In genomic region chrX:70132244-70132643, GRCh38 we compare ENCODE assay signal across 10 cellular contexts. TPM values are rescaled to one million over a fixed set of nuclear protein-coding genes. Genes with fewer than 3 reads are reported as not detected.
DNase-seq lines count a peak whose midpoint lies in the region; ATAC-seq, FAIRE-seq and TF ChIP-seq lines count a peak whose summit lies in the region.
"Had no signal": no experiment of that assay in that cellular context is flagged by ENCODE, and none has a peak within 500 bp of the region (broad histone marks: within the 10 kb centered on the region; RNA-seq: fewer than 3 reads in every experiment).

No MANE protein-coding gene starts in this region.

- intact Hi-C loops in A673 (cut with micrococcal nuclease; ENCODE audit: unreplicated experiment), result no loop called here
- intact Hi-C loops in OCI-LY7 (cut with micrococcal nuclease; ENCODE audit: unreplicated experiment), result loop anchor here (2.0 to 5.0 kb wide), 3 partner anchors 99 to 627 kb away; partner anchors contain the start of genes EDA and NALF2

- H3K36me3 ChIP-seq in A673 (ENCODE audit: insufficient read depth, low read length, poor library complexity, severe bottlenecking) (peaks cover 2% of the 10 kb centered on the region), DND-41 (ENCODE audit: insufficient read depth, low read length) (peaks cover 16% of the 10 kb centered on the region), OCI-LY7 (ENCODE audit: insufficient read depth, low read length) (peaks cover 23% of the 10 kb centered on the region), endodermal cell (ENCODE audit: control insufficient read depth, insufficient read depth, low read length) (peaks cover 22% of the 10 kb centered on the region), small intestine (ENCODE audit: control insufficient read depth in 2 of 2, insufficient read depth in 2 of 2, low read length in 2 of 2) (no peaks in the 10 kb centered on the region)

- 0 out of 2 replicates have a peak, but pooled peaks have one; percentile 7 for TF ChIP-seq CTCF in A673 (conservative IDR thresholded peaks at IDR 0.05; ENCODE audit: low read depth, low read length)
- peak; percentile 37 for TF ChIP-seq CTCF in DND-41 (IDR thresholded peaks at IDR 0.05; ENCODE audit: borderline replicate concordance, extremely low read depth, low read length, poor library complexity, severe bottlenecking)
- peak; percentile 53; the same call in 1 of the 2 replicates for TF ChIP-seq CTCF in OCI-LY7 (conservative IDR thresholded peaks at IDR 0.05; ENCODE audit: low read length)
- TF ChIP-seq CTCF in endodermal cell (conservative IDR thresholded peaks at IDR 0.05), result no peak

- H3K36me3 Mint-ChIP-seq in endodermal cell (ENCODE audit: low read depth), result peaks cover 16% of the 10 kb centered on the region

- CTCF ChIA-PET in A673 (lab: Charles Lee), result interaction anchor here (0.6 kb wide), 1 partner anchor 99 kb away, joined by 4 read pairs; no protein-coding TSS in a partner anchor
- CTCF ChIA-PET in OCI-LY7 (lab: Charles Lee; ENCODE audit: unreplicated experiment), result no interaction called here

- no peaks in the 10 kb centered on the region for H3K9me2 ChIP-seq in OCI-LY7 (ENCODE audit: insufficient read depth, low read length)

- BruUV-seq in A673 (replicated peaks; lab: Mats Ljungman, UMichigan) (no TSS peak), OCI-LY7 (replicated peaks; lab: Mats Ljungman, UMichigan) (no TSS peak)

- H4K20me1 ChIP-seq in DND-41 (ENCODE audit: insufficient read depth, low read length) (no peaks in the 10 kb centered on the region), OCI-LY7 (ENCODE audit: insufficient read depth, low read length) (no peaks in the 10 kb centered on the region; the same call in 1 of the 2 replicates)

- no peak overlapping the region for H3K27ac ChIP-seq in A673 (ENCODE audit: low read depth, low read length, poor library complexity, severe bottlenecking)
- no peak overlapping the region; the same call in 1 of the 2 replicates for H3K27ac ChIP-seq in DND-41 (ENCODE audit: low read length)
- peak overlapping the region; percentile 98 for H3K27ac ChIP-seq in OCI-LY7 (ENCODE audit: low read depth, low read length, poor library complexity, severe bottlenecking)
- H3K27ac ChIP-seq in endodermal cell (ENCODE audit: low read depth, low read length), result no peak overlapping the region
- H3K27ac ChIP-seq in small intestine (ENCODE audit: low read depth in 1 of 2, low read length in 1 of 2), result no peak overlapping the region

- peak overlapping the region; percentile 62 for H3K4me2 ChIP-seq in DND-41 (ENCODE audit: insufficient read depth, low read length)
- peak overlapping the region; percentile 83 for H3K4me2 ChIP-seq in OCI-LY7 (ENCODE audit: low read length)

- H3K27ac Mint-ChIP-seq in endodermal cell, result peak overlapping the region; percentile 15

- H3K27me3 ChIP-seq in A673 (replicated peaks; ENCODE audit: insufficient read depth, low read depth, low read length, poor library complexity) (no peaks in the 10 kb centered on the region), DND-41 (ENCODE audit: insufficient read depth, low read length, poor library complexity) (no peaks in the 10 kb centered on the region), endodermal cell (ENCODE audit: control insufficient read depth, insufficient read depth, low read length, poor library complexity, severe bottlenecking) (no peaks in the 10 kb centered on the region), small intestine (ENCODE audit: control insufficient read depth in 2 of 2, insufficient read depth in 2 of 2, low read length in 2 of 2) (no peaks in the 10 kb centered on the region)
- H3K27me3 ChIP-seq: esophagus muscularis mucosa had no signal

- no peak overlapping the region for H3K4me3 Mint-ChIP-seq in endodermal cell

- H2AFZ ChIP-seq in DND-41 (ENCODE audit: low read depth, low read length), result peak overlapping the region; percentile 76
- H2AFZ ChIP-seq in OCI-LY7 (ENCODE audit: low read length), result peak overlapping the region; percentile 94; the same call in 1 of the 2 replicates

- no peak for ATAC-seq in DND-41 (ENCODE audit: insufficient read depth, low read depth)

- H3K9me3 Mint-ChIP-seq in endodermal cell, result peaks cover 59% of the 10 kb centered on the region

- DNase-seq in A673 (ENCODE audit: low spot score), result no peak
- no peak for DNase-seq in DND-41
- peak; percentile 35 for DNase-seq in OCI-LY7 (ENCODE audit: low spot score)
- DNase-seq in endodermal cell, result no peak
- DNase-seq in activated gamma-delta T cell treated with Interleukin-2 at 50 U/mL for 16 hours, result no peak
- DNase-seq in NCI-H187 treated with DMSO at 0.1 percent for 48 hours (lab: John Stamatoyannopoulos, UW), result no peak
- DNase-seq in small intestine, result no peak
- no peak for DNase-seq in LoVo (ENCODE audit: low spot score)

- no peaks in the 10 kb centered on the region for H3K27me3 Mint-ChIP-seq in endodermal cell (ENCODE audit: insufficient read depth)

- H3K9me3 ChIP-seq in A673 (ENCODE audit: low read depth, low read length, poor library complexity, severe bottlenecking), result no peaks in the 10 kb centered on the region
- H3K9me3 ChIP-seq in DND-41 (ENCODE audit: insufficient read depth, low read length, severe bottlenecking), result no peaks in the 10 kb centered on the region
- no peaks in the 10 kb centered on the region for H3K9me3 ChIP-seq in OCI-LY7 (ENCODE audit: low read length)
- H3K9me3 ChIP-seq in endodermal cell (ENCODE audit: control insufficient read depth, low read length), result no peaks in the 10 kb centered on the region
- H3K9me3 ChIP-seq in small intestine (ENCODE audit: control insufficient read depth, low read depth), result no peaks in the 10 kb centered on the region
- H3K9me3 ChIP-seq: esophagus muscularis mucosa had no signal

- H3K79me2 ChIP-seq in DND-41 (ENCODE audit: insufficient read depth, low read length), result peaks cover 26% of the 10 kb centered on the region
- peaks cover 25% of the 10 kb centered on the region for H3K79me2 ChIP-seq in OCI-LY7 (ENCODE audit: insufficient read depth, low read depth, low read length)

- H3K4me1 ChIP-seq in A673 (ENCODE audit: insufficient read depth, low read length, poor library complexity, severe bottlenecking) (no peaks in the 10 kb centered on the region), DND-41 (ENCODE audit: insufficient read depth, low read length) (peaks cover 29% of the 10 kb centered on the region), OCI-LY7 (ENCODE audit: insufficient read depth, low read length, poor library complexity, severe bottlenecking) (peaks cover 24% of the 10 kb centered on the region), endodermal cell (ENCODE audit: control insufficient read depth, insufficient read depth, low read length) (peaks cover 9% of the 10 kb centered on the region), small intestine (ENCODE audit: control insufficient read depth in 2 of 2, insufficient read depth in 1 of 2, low read depth in 1 of 2, low read length in 1 of 2) (peaks cover 0 to 4% of the 10 kb centered on the region in 2 donors)

- POLR2A ChIA-PET in A673 (lab: Charles Lee; ENCODE audit: low non-redundant PET), result interaction anchor here (0.6 kb wide), 1 partner anchor 845 kb away, joined by 3 read pairs; no protein-coding TSS in a partner anchor
- POLR2A ChIA-PET in OCI-LY7 (lab: Charles Lee), result interaction anchor here (0.6 to 1.5 kb wide), 5 partner anchors 34 to 514 kb away, joined by 3 to 6 read pairs (median 4); partner anchors contain the start of genes KIF4A and PDZD11

- no peak for FAIRE-seq in small intestine (lab: Jason Lieb, UNC)

- H3K4me3 ChIP-seq in A673 (ENCODE audit: low read depth, low read length, poor library complexity, severe bottlenecking) (no peak overlapping the region), DND-41 (ENCODE audit: low read depth in 1 of 2, low read length in 2 of 2) (peak overlapping the region in 1 of 2 experiments; percentile 89; a peak in 1 of 4 replicates), OCI-LY7 (ENCODE audit: low read depth, low read length, poor library complexity, severe bottlenecking) (peak overlapping the region; percentile 82), endodermal cell (ENCODE audit: low read length) (peak overlapping the region; percentile 96), small intestine (ENCODE audit: low read depth in 1 of 2, low read length in 2 of 2) (no peak overlapping the region)

- peaks cover 32% of the 10 kb centered on the region for H3K4me1 Mint-ChIP-seq in endodermal cell

- H3K9ac ChIP-seq in DND-41 (ENCODE audit: low read depth, low read length), result peak overlapping the region; percentile 82; the same call in 1 of the 2 replicates
- no peak overlapping the region for H3K9ac ChIP-seq in endodermal cell (ENCODE audit: extremely low read depth, low read length, poor library complexity, severe bottlenecking)

- 88% methylated on average over 3 of the region's 5 CpGs; no CpG with 5 or more reads in 1 of the 2 experiments for WGBS in endodermal cell (ENCODE audit: insufficient coverage in 1 of 2, insufficient read length in 1 of 2), 2 experiments
- 26 to 45% (median 41%) methylated on average over 5 of the region's 5 CpGs for WGBS in small intestine, 3 donors

RNA-seq across cellular contexts. Expression of gene IGBP1, which starts 1.0 kb away (rescaled TPM):
- total RNA-seq in A673 (2021), result 35.2 and 36.2 TPM in 2 replicates
- total RNA-seq in OCI-LY7 (2014; rRNA removed; shearing (Covaris generic)), result 47.2 and 60.0 TPM in 2 replicates
- total RNA-seq in OCI-LY7 (2022), result 60.5 and 61.7 TPM in 2 replicates
- total RNA-seq in endodermal cell, result 10 to 100 TPM; 45.0 to 46.5 TPM
- 55.2 TPM for polyA plus RNA-seq in endodermal cell (2013, experiment 1 of 2)
- polyA plus RNA-seq in endodermal cell (2013, experiment 2 of 2), result 48.6 TPM
- polyA plus RNA-seq in small intestine, result 100 to 1,000 TPM in 2 of 3 donors, 10 to 100 TPM in 1; 72.6 to 152 (median 140) TPM

RNA-seq across cellular contexts. Expression of gene DGAT2L6, which starts 45.0 kb away (rescaled TPM):
- total RNA-seq in A673 (2021) (not detected in 2 replicates), OCI-LY7 (2022) (not detected in 2 replicates), endodermal cell (not detected)
- total RNA-seq in OCI-LY7 (2014; rRNA removed; shearing (Covaris generic)), result not detected in 2 replicates
- not detected for polyA plus RNA-seq in endodermal cell (2013, experiment 1 of 2)
- polyA plus RNA-seq in endodermal cell (2013, experiment 2 of 2), result not detected
- polyA plus RNA-seq in small intestine, result not detected
- total RNA-seq: esophagus muscularis mucosa, mononuclear cell had no signal

Comparison
In these comparisons a context has a peak if more than half of its experiments do, and no peak if none do; other contexts are left out.
1. H3K4me3 ChIP-seq: peak in OCI-LY7 (single experiment) and endodermal cell (single experiment); none in A673 (single experiment) and small intestine (0 of 2).